7 cellular contexts compared by ENCODE assay signal in genomic region chr12:64039285-64039871, GRCh38.
DNase-seq lines count a peak whose midpoint lies in the region; ATAC-seq and TF ChIP-seq lines count a peak whose summit lies in the region.

No MANE protein-coding gene starts in this region.

- peaks cover 21% of the 10 kb centered on the region for H3K36me3 Mint-ChIP-seq in MCF 10A (ENCODE audit: insufficient read depth, unreplicated experiment)

- H3K27me3 ChIP-seq in uterus: no peaks in the 10 kb centered on the region

- POLR2A ChIA-PET in MCF 10A (lab: Yijun Ruan, JAX): interaction anchor here (0.6 to 2.5 kb wide), 17 partner anchors 9 to 195 kb away, joined by 3 to 16 read pairs (median 3); partner anchors contain the start of gene SRGAP1

- H3K9me3 Mint-ChIP-seq in MCF 10A (ENCODE audit: unreplicated experiment): no peaks in the 10 kb centered on the region

- DNase-seq in NCI-H146 treated with DMSO at 0.1 percent for 48 hours (lab: John Stamatoyannopoulos, UW; ENCODE audit: unreplicated experiment): peak; percentile 97
- DNase-seq in MCF 10A (ENCODE audit: unreplicated experiment): peak; percentile 36
- peak; percentile 65 for DNase-seq in left kidney (ENCODE audit: low read depth, low spot score)
- DNase-seq in uterus: no peak
- DNase-seq in MV-4-11 (lab: John Stamatoyannopoulos, UW): no peak
- DNase-seq in SIG-M5 treated with dmso at 0.1 percent for 504 hours (lab: John Stamatoyannopoulos, UW; ENCODE audit: unreplicated experiment): no peak

- no peaks in the 10 kb centered on the region for H3K36me3 ChIP-seq in uterus

- peak overlapping the region; percentile 50 to 62 for H3K27ac ChIP-seq in uterus

- CTCF ChIA-PET in MCF 10A (lab: Yijun Ruan, JAX): interaction anchor here (0.6 to 1.6 kb wide), 4 partner anchors 48 to 599 kb away, joined by 3 to 7 read pairs (median 6); partner anchors contain the start of gene SRGAP1

- peaks cover 0 to 8% of the 10 kb centered on the region in 2 donors for H3K4me1 ChIP-seq in uterus

- no peaks in the 10 kb centered on the region for H3K27me3 Mint-ChIP-seq in MCF 10A (ENCODE audit: insufficient read depth, unreplicated experiment)

- intact Hi-C loops in MCF 10A (cut with micrococcal nuclease): loop anchor here (1.0 kb wide), 1 partner anchor 193 kb away; no protein-coding TSS in a partner anchor
- intact Hi-C loops in uterus (cut with DNase I; ENCODE audit: low total_unique reads): no loop called here

- peak overlapping the region; percentile 86 for H3K27ac Mint-ChIP-seq in MCF 10A (ENCODE audit: low read depth, unreplicated experiment)

- BruUV-seq in MCF 10A (replicated peaks; lab: Mats Ljungman, UMichigan): no TSS peak

- no peak for TF ChIP-seq CTCF in MCF 10A (IDR thresholded peaks at IDR 0.05; ENCODE audit: unreplicated experiment)
- no peak for TF ChIP-seq CTCF in uterus (IDR thresholded peaks at IDR 0.05)

- ATAC-seq in GM21619 (IDR thresholded peaks at IDR 0.05; ENCODE audit: unreplicated experiment): no peak

- H3K4me3 Mint-ChIP-seq in MCF 10A (ENCODE audit: unreplicated experiment): peak overlapping the region; percentile 64

- no peaks in the 10 kb centered on the region for H3K9me3 ChIP-seq in uterus

- H3K4me1 Mint-ChIP-seq in MCF 10A (ENCODE audit: insufficient read depth, unreplicated experiment): peaks cover 20% of the 10 kb centered on the region

- TF ChIP-seq POLR2A in uterus (IDR thresholded peaks at IDR 0.05): no peak

- H3K4me3 ChIP-seq in uterus: no peak overlapping the region

Comparison
In these comparisons a context has a peak if more than half of its experiments do, and no peak if none do; other contexts are left out.
1. DNase-seq: peak in NCI-H146 treated with DMSO at 0.1 percent for 48 hours (single experiment), MCF 10A (single experiment) and left kidney (single experiment); none in uterus (0 of 2), MV-4-11 (single experiment) and SIG-M5 treated with dmso at 0.1 percent for 504 hours (single experiment).